30 cellular contexts compared by ENCODE assay signal in genomic region chr19:387777-388176, GRCh38. TPM values are rescaled to one million over a fixed set of nuclear protein-coding genes. Genes with fewer than 3 reads are reported as not detected.
A peak's percentile ranks its signal among the peaks of the same experiment; 100 is the strongest.
DNase-seq lines count a peak whose midpoint lies in the region; FAIRE-seq and TF ChIP-seq lines count a peak whose summit lies in the region.
"Had no signal": no experiment of that assay in that cellular context is flagged by ENCODE, and none has a peak within 500 bp of the region (broad histone marks: within the 10 kb centered on the region; RNA-seq: fewer than 3 reads in every experiment).

No MANE protein-coding gene starts in this region.

- H2AFZ ChIP-seq in keratinocyte (ENCODE audit: control insufficient read depth, low read length): no peak overlapping the region

- H3K4me3 Mint-ChIP-seq in activated naive CD4-positive, alpha-beta T cell treated with anti-CD3 and anti-CD28 coated beads for 36 hours: no peak overlapping the region
- H3K4me3 Mint-ChIP-seq in type B pancreatic cell: no peak overlapping the region
- H3K4me3 Mint-ChIP-seq: CD8-positive, alpha-beta memory T cell had no signal

- no peaks in the 10 kb centered on the region for H3K9me1 ChIP-seq in keratinocyte (ENCODE audit: control insufficient read depth, extremely low read depth, insufficient read depth, low read length)

- H3K27ac ChIP-seq in WERI-Rb-1 (peak overlapping the region; percentile 64), keratinocyte (ENCODE audit: control insufficient read depth, insufficient read depth, low read length) (peak overlapping the region; percentile 60)
- H3K27ac ChIP-seq: RWPE1 had no signal

- H3K27me3 ChIP-seq in WERI-Rb-1 (ENCODE audit: insufficient read depth, low read depth, severe bottlenecking) (no peaks in the 10 kb centered on the region), keratinocyte (ENCODE audit: control insufficient read depth, extremely low read depth, insufficient read depth, low read length) (no peaks in the 10 kb centered on the region)
- H3K27me3 ChIP-seq: BE2C had no signal

- peaks cover 11% of the 10 kb centered on the region for H3K4me1 ChIP-seq in keratinocyte (ENCODE audit: control insufficient read depth, extremely low read depth, insufficient read depth, low read length)
- H3K4me1 ChIP-seq: BE2C had no signal

- no peaks in the 10 kb centered on the region for H3K9me3 Mint-ChIP-seq in activated naive CD4-positive, alpha-beta T cell treated with anti-CD3 and anti-CD28 coated beads for 36 hours
- H3K9me3 Mint-ChIP-seq in type B pancreatic cell: no peaks in the 10 kb centered on the region
- H3K9me3 Mint-ChIP-seq: CD8-positive, alpha-beta memory T cell had no signal

- H3K36me3 ChIP-seq in WERI-Rb-1 (no peaks in the 10 kb centered on the region), keratinocyte (ENCODE audit: control insufficient read depth in 2 of 2, extremely low read depth in 1 of 2, insufficient read depth in 2 of 2, low read length in 2 of 2) (no peaks in the 10 kb centered on the region)
- H3K36me3 ChIP-seq: BE2C had no signal

- H3K4me1 Mint-ChIP-seq in activated naive CD4-positive, alpha-beta T cell treated with anti-CD3 and anti-CD28 coated beads for 36 hours (ENCODE audit: low read depth): peaks cover 23% of the 10 kb centered on the region
- peaks cover 5% of the 10 kb centered on the region for H3K4me1 Mint-ChIP-seq in type B pancreatic cell (ENCODE audit: unreplicated experiment)

- no peak overlapping the region for H3K4me3 ChIP-seq in WERI-Rb-1 (ENCODE audit: low read depth, low read length)
- H3K4me3 ChIP-seq in keratinocyte (ENCODE audit: control insufficient read depth in 2 of 3, extremely low read depth in 1 of 3, insufficient read depth in 2 of 3, low read depth in 1 of 3, low read length in 3 of 3): no peak overlapping the region
- H3K4me3 ChIP-seq: GM12878 had no signal

- intact Hi-C loops in activated naive CD4-positive, alpha-beta T cell treated with anti-CD3 and anti-CD28 coated beads for 36 hours (cut with micrococcal nuclease): no loop called here

- DNase-seq in activated naive CD4-positive, alpha-beta T cell treated with anti-CD3 and anti-CD28 coated beads, Interleukin-2, amount 50 U/mL, for 16 hours: peak; percentile 5
- no peak for DNase-seq in activated naive CD4-positive, alpha-beta T cell treated with anti-CD3 and anti-CD28 coated beads for 36 hours
- DNase-seq in WERI-Rb-1: no peak
- DNase-seq in keratinocyte (ENCODE audit: low read depth, low spot score): no peak
- DNase-seq in type B pancreatic cell (ENCODE audit: extremely low spot score, unreplicated experiment): no peak
- DNase-seq in stimulated activated CD4-positive, alpha-beta T cell treated with anti-CD3 and anti-CD28 coated beads, Interleukin-4, amount 100 ng/mL, for 4 hours: no peak
- no peak for DNase-seq in NCI-H1092 (lab: John Stamatoyannopoulos, UW)
- no peak for DNase-seq in T-helper 9 cell
- DNase-seq: 8988T, ACHN, BE2C, DMS 273 treated with DMSO at 0.1 percent for 48 hours, DMS79, EL, GDM1, GOT3, KG1, NCI-H1048, NCI-H1417 treated with DMSO at 0.1 percent for 48 hours, NCI-H1694 treated with DMSO at 0.1 percent for 48 hours, NCI-H2081, NCI-H2171, NCI-H226, NCI-H510A, NCI-H69, SHP77 treated with DMSO at 0.1 percent for 48 hours had no signal

- peaks cover 38% of the 10 kb centered on the region for H3K27me3 Mint-ChIP-seq in activated naive CD4-positive, alpha-beta T cell treated with anti-CD3 and anti-CD28 coated beads for 36 hours (ENCODE audit: low read depth)
- H3K27me3 Mint-ChIP-seq in type B pancreatic cell: peaks cover 15% of the 10 kb centered on the region

- CTCF ChIA-PET in activated naive CD4-positive, alpha-beta T cell treated with anti-CD3 and anti-CD28 coated beads for 36 hours (lab: Charles Lee): no interaction called here

- H3K9ac ChIP-seq in keratinocyte (ENCODE audit: control insufficient read depth, extremely low read depth, insufficient read depth, low read length): no peak overlapping the region

- H3K79me2 ChIP-seq in keratinocyte (ENCODE audit: control insufficient read depth, insufficient read depth, low read length): no peaks in the 10 kb centered on the region

- dilution Hi-C loops in keratinocyte (cut with MboI; ENCODE audit: extremely low pct_ligation_motif_present, low sequenced_read_pairs): no loop called here

- TF ChIP-seq CTCF in WERI-Rb-1 (IDR thresholded peaks at IDR 0.05; ENCODE audit: low read depth, low read length): no peak
- no peak for TF ChIP-seq CTCF in keratinocyte (optimal IDR thresholded peaks at IDR 0.05 in 1 of 3, IDR thresholded peaks at IDR 0.05 in 1 of 3, conservative IDR thresholded peaks at IDR 0.05 in 1 of 3; ENCODE audit: extremely low read depth in 1 of 3, insufficient read depth in 2 of 3, low read length in 3 of 3)
- no peak for TF ChIP-seq CTCF in type B pancreatic cell (conservative IDR thresholded peaks at IDR 0.05)

- H3K27ac Mint-ChIP-seq in activated naive CD4-positive, alpha-beta T cell treated with anti-CD3 and anti-CD28 coated beads for 36 hours: no peak overlapping the region
- H3K27ac Mint-ChIP-seq in type B pancreatic cell: peak overlapping the region; percentile 75

- no peak overlapping the region for H3K4me2 ChIP-seq in keratinocyte (ENCODE audit: control insufficient read depth, extremely low read depth, insufficient read depth, low read depth, low read length)

- H4K20me1 ChIP-seq in keratinocyte (ENCODE audit: control insufficient read depth, extremely low read depth, insufficient read depth, low read length): no peaks in the 10 kb centered on the region

- FAIRE-seq in keratinocyte (lab: Jason Lieb, UNC): no peak
- FAIRE-seq: GM12878 had no signal

- no peaks in the 10 kb centered on the region for H3K36me3 Mint-ChIP-seq in activated naive CD4-positive, alpha-beta T cell treated with anti-CD3 and anti-CD28 coated beads for 36 hours (ENCODE audit: low read depth)
- H3K36me3 Mint-ChIP-seq in type B pancreatic cell: no peaks in the 10 kb centered on the region
- H3K36me3 Mint-ChIP-seq: CD8-positive, alpha-beta memory T cell had no signal

- H3K9me3 ChIP-seq in WERI-Rb-1 (ENCODE audit: severe bottlenecking) (peaks cover under 1% of the 10 kb centered on the region), keratinocyte (ENCODE audit: control insufficient read depth, low read depth, low read length) (peaks cover 2% of the 10 kb centered on the region)
- H3K9me3 ChIP-seq: BE2C had no signal

RNA-seq across cellular contexts. Expression of gene C2CD4C, which starts 21.2 kb away (rescaled TPM):
- total RNA-seq in activated naive CD4-positive, alpha-beta T cell treated with anti-CD3 and anti-CD28 coated beads for 36 hours: under 1 TPM; 0.10 to 0.12 TPM
- polyA plus RNA-seq in keratinocyte: 1.6 to 4.1 TPM (median 2.6 TPM) in 3 replicates
- 0.90 TPM for polyA plus RNA-seq in keratinocyte (2011; ENCODE audit: low read depth)
- 0.78 and 3.1 TPM in 2 replicates for polyA plus RNA-seq in keratinocyte (2011; cell fraction: cytosol; rRNA removed)
- 5.1 and 10.2 TPM in 2 replicates for polyA plus RNA-seq in keratinocyte (2011; cell fraction: nucleus; rRNA removed)
- polyA plus RNA-seq in keratinocyte (2012; ENCODE audit: low replicate concordance): 4.7 and 5.3 TPM in 2 replicates
- 1.1 to 2.5 TPM (median 2.1 TPM) in 3 replicates for polyA minus RNA-seq in keratinocyte
- polyA minus RNA-seq in keratinocyte (2011; cell fraction: cytosol; rRNA and poly(A)+ RNA removed): 10.6 TPM
- polyA minus RNA-seq in keratinocyte (2011; cell fraction: nucleus; rRNA and poly(A)+ RNA removed): 4.1 and 5.4 TPM in 2 replicates
- 6.0 and 7.2 TPM in 2 replicates for total RNA-seq in type B pancreatic cell (ENCODE audit: low replicate concordance)
- total RNA-seq: CD8-positive, alpha-beta memory T cell; GM12878 had no signal
- polyA plus RNA-seq: CD14-positive monocyte; CD8-positive, alpha-beta memory T cell; GM12878 had no signal

RNA-seq across cellular contexts. Expression of gene MIER2, which starts 43.2 kb away (rescaled TPM):
- total RNA-seq in activated naive CD4-positive, alpha-beta T cell treated with anti-CD3 and anti-CD28 coated beads for 36 hours: 10 to 100 TPM; 19.4 to 20.4 TPM
- polyA plus RNA-seq in keratinocyte: 16.3 to 21.9 TPM (median 18.4 TPM) in 3 replicates
- 8.0 TPM for polyA plus RNA-seq in keratinocyte (2011; ENCODE audit: low read depth)
- 14.9 and 25.7 TPM in 2 replicates for polyA plus RNA-seq in keratinocyte (2011; cell fraction: cytosol; rRNA removed)
- 40.6 and 52.6 TPM in 2 replicates for polyA plus RNA-seq in keratinocyte (2011; cell fraction: nucleus; rRNA removed)
- polyA plus RNA-seq in keratinocyte (2012; ENCODE audit: low replicate concordance): 27.5 and 36.8 TPM in 2 replicates
- 41.5 to 112 TPM (median 50.4 TPM) in 3 replicates for polyA minus RNA-seq in keratinocyte
- 25.5 TPM for polyA minus RNA-seq in keratinocyte (2011; cell fraction: cytosol; rRNA and poly(A)+ RNA removed)
- polyA minus RNA-seq in keratinocyte (2011; cell fraction: nucleus; rRNA and poly(A)+ RNA removed): 37.0 and 70.8 TPM in 2 replicates
- total RNA-seq in type B pancreatic cell (ENCODE audit: low replicate concordance): 42.3 and 43.3 TPM in 2 replicates
